8 cellular contexts compared by ENCODE assay signal in genomic region chr1:84122780-84123382, GRCh38. TPM values are rescaled to one million over a fixed set of nuclear protein-coding genes. Genes with fewer than 3 reads are reported as not detected.
DNase-seq lines count a peak whose midpoint lies in the region; ATAC-seq, FAIRE-seq and TF ChIP-seq lines count a peak whose summit lies in the region.

No MANE protein-coding gene starts in this region.

- H3K4me1 ChIP-seq in GM23338 (ENCODE audit: insufficient read depth) = no peaks in the 10 kb centered on the region

- H3K36me3 Mint-ChIP-seq in GM23338 (ENCODE audit: low read depth) = peaks cover 2% of the 10 kb centered on the region; the same call in 2 of the 3 replicates

- no peaks in the 10 kb centered on the region for H3K27me3 ChIP-seq in GM23338 (ENCODE audit: insufficient read depth)

- no peak overlapping the region for H3K27ac ChIP-seq in GM23338 (ENCODE audit: low read depth)

- H3K36me3 ChIP-seq in GM23338 (ENCODE audit: insufficient read depth) = no peaks in the 10 kb centered on the region

- no peak overlapping the region for H3K27ac Mint-ChIP-seq in GM23338

- no peak overlapping the region for H3K4me2 ChIP-seq in GM23338

- H2AFZ ChIP-seq in GM23338 = no peak overlapping the region

- ATAC-seq in GM23338 = peak; percentile 69
- ATAC-seq in GM18517 (IDR thresholded peaks at IDR 0.05; ENCODE audit: unreplicated experiment) = no peak

- H3K4me3 ChIP-seq in GM23338 = no peak overlapping the region

- H3K9me2 ChIP-seq in GM23338 (ENCODE audit: insufficient read depth) = no peaks in the 10 kb centered on the region

- H3K4me3 Mint-ChIP-seq in GM23338 = no peak overlapping the region

- H3K9me3 Mint-ChIP-seq in GM23338 = no peaks in the 10 kb centered on the region

- DNase-seq in DMS53 treated with DMSO at 0.1 percent for 48 hours (lab: John Stamatoyannopoulos, UW; ENCODE audit: unreplicated experiment) (peak; percentile 66), GM23338 (ENCODE audit: low spot score) (peak; percentile 69), NCI-H1092 (lab: John Stamatoyannopoulos, UW) (peak; percentile 39), cerebellar cortex (ENCODE audit: low spot score) (peak; percentile 70), lung microvascular endothelial cell (ENCODE audit: low read depth in 2 of 2) (peak; percentile 66 to 77)
- peak in 5 of 6 experiments; percentile 15 to 53 (median 21) for DNase-seq in stimulated activated naive CD4-positive, alpha-beta T cell (lab: John Stamatoyannopoulos, UW)

- H3K79me2 ChIP-seq in GM23338 (replicated peaks; ENCODE audit: insufficient read depth) = no peaks in the 10 kb centered on the region

- H3K27me3 Mint-ChIP-seq in GM23338 (ENCODE audit: insufficient read depth, low read depth, poor library complexity) = peaks cover 1% of the 10 kb centered on the region

- no peaks in the 10 kb centered on the region for H3F3A ChIP-seq in GM23338 (replicated peaks; ENCODE audit: low read depth)

- peak; percentile 73 for FAIRE-seq in TTC549 (lab: Jason Lieb, UNC)

- peaks cover 5% of the 10 kb centered on the region; the same call in 2 of the 3 replicates for H3K4me1 Mint-ChIP-seq in GM23338

- no peaks in the 10 kb centered on the region for H4K20me1 ChIP-seq in GM23338 (replicated peaks; ENCODE audit: insufficient read depth)

- peak; percentile 77 to 78 for TF ChIP-seq CTCF in GM23338 (conservative IDR thresholded peaks at IDR 0.05; ENCODE audit: low read depth in 2 of 2)

TF ChIP-seq in GM23338, 12 proteins besides CTCF, POLR2A, EP300 and RAD21:
- TF ChIP-seq EZH2 (IDR thresholded peaks at IDR 0.05; ENCODE audit: low read depth, unreplicated experiment) (no peak), REST (IDR thresholded peaks at IDR 0.05; ENCODE audit: unreplicated experiment) (no peak), ZNF331 (CRISPR knock-in tag; IDR thresholded peaks at IDR 0.05; ENCODE audit: low read depth) (no peak), ZNF462 (CRISPR knock-in tag; IDR thresholded peaks at IDR 0.05) (no peak), ZNF114 (CRISPR knock-in tag; IDR thresholded peaks at IDR 0.05) (no peak), ETS1 (IDR thresholded peaks at IDR 0.05) (no peak), CREB1 (CRISPR knock-in tag; IDR thresholded peaks at IDR 0.05; ENCODE audit: low read depth) (no peak), JUNB (IDR thresholded peaks at IDR 0.05; ENCODE audit: unreplicated experiment) (no peak), STAT1 (IDR thresholded peaks at IDR 0.05; ENCODE audit: unreplicated experiment) (no peak), NANOG (IDR thresholded peaks at IDR 0.05; ENCODE audit: borderline replicate concordance) (no peak), EZH2phosphoT487 (IDR thresholded peaks at IDR 0.05; ENCODE audit: unreplicated experiment) (no peak), POLR2AphosphoS5 (IDR thresholded peaks at IDR 0.05; ENCODE audit: low read depth) (no peak)

RNA-seq across cellular contexts. Expression of gene PRKACB, which starts 21.2 kb away (rescaled TPM):
- total RNA-seq in GM23338 (2014; rRNA removed; shearing (Covaris generic)) = 28.0 and 30.8 TPM in 2 replicates
- polyA plus RNA-seq in GM23338 (2016; fragmentation: Nextera tagmentation; extraction: Ambion mirVana) = 13.1 and 14.6 TPM in 2 replicates
- total RNA-seq in lung microvascular endothelial cell = 5.0 and 20.5 TPM in 2 replicates

Comparison
In these comparisons a context has a peak if more than half of its experiments do, and no peak if none do; other contexts are left out.
1. DNase-seq: peak in every context shown above with its lines; median percentile 72 in lung microvascular endothelial cell; 70 in cerebellar cortex; 69 in GM23338; 66 in DMS53 treated with DMSO at 0.1 percent for 48 hours; 39 in NCI-H1092; 21 in stimulated activated naive CD4-positive, alpha-beta T cell.